Comparison of ENCODE assay signal across 1 cellular context in the genomic region with DNA sequence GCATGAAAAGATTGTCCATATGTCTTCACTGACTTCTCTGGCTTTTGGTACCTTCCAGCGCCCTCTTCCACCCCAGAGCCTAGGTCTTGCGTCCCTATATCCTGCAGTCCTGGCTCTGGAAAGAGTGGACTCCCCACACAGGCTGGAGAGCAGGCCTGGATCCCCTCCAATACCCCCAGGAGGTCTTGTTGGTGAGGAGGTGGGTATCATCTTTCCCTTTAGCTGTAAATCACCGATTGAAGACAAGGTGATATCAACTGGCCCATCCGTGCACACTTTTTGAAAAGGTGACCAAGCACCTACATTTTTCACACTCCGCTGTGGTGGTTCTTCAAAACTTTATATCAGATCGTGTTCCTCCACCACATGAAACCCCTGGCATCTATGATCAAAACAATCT.
TF ChIP-seq lines count a peak whose summit lies in the region.

No MANE protein-coding gene starts in this region.

TF ChIP-seq in SK-N-SH treated with all-trans-retinoic acid at 6 μM for 48 hours, 23 proteins besides CTCF, POLR2A, EP300 and RAD21 (continued from another document):
- no peak for TF ChIP-seq PPARA (CRISPR knock-in tag; IDR thresholded peaks at IDR 0.05; ENCODE audit: borderline replicate concordance)
